8 cellular contexts compared by ENCODE assay signal in genomic region chr1:107480548-107480947, GRCh38.
DNase-seq lines count a peak whose midpoint lies in the region; ATAC-seq and TF ChIP-seq lines count a peak whose summit lies in the region.
"Had no signal": no experiment of that assay in that cellular context is flagged by ENCODE, and none has a peak within 500 bp of the region (broad histone marks: within the 10 kb centered on the region; RNA-seq: fewer than 3 reads in every experiment).

No MANE protein-coding gene starts in this region.

- DNase-seq in choroid plexus epithelial cell (ENCODE audit: low read depth) (peak; percentile 10), LoVo (ENCODE audit: low spot score) (no peak), RPMI8226 (no peak), dermis blood vessel endothelial cell (no peak)
- DNase-seq in stimulated activated naive CD8-positive, alpha-beta T cell treated with anti-CD3 and anti-CD28 coated beads, Interleukin-15, Interleukin-2, amounts not matched to agents 100 U/mL and 50 U/mL, for 24 hours: peak; percentile 9
- DNase-seq: activated gamma-delta T cell had no signal

- peak; percentile 82 for ATAC-seq in GM18873 (IDR thresholded peaks at IDR 0.05; ENCODE audit: low FRiP score, unreplicated experiment)
- peak; percentile 93 for ATAC-seq in HG02943 (IDR thresholded peaks at IDR 0.05; ENCODE audit: low read depth, unreplicated experiment)
- ATAC-seq in stimulated activated naive CD8-positive, alpha-beta T cell treated with anti-CD3 and anti-CD28 coated beads, Interleukin-15, Interleukin-2, amounts not matched to agents 100 U/mL and 50 U/mL, for 24 hours: peak; percentile 36

- TF ChIP-seq CTCF in choroid plexus epithelial cell (conservative IDR thresholded peaks at IDR 0.05; ENCODE audit: low read depth, low read length): no peak

- H3K4me3 ChIP-seq in choroid plexus epithelial cell (ENCODE audit: low read depth, low read length): peak overlapping the region; percentile 2

Comparison
In these comparisons a context has a peak if more than half of its experiments do, and no peak if none do; other contexts are left out.
1. ATAC-seq: peak in every context shown above with its lines; median percentile 93 in HG02943; 82 in GM18873; 36 in stimulated activated naive CD8-positive, alpha-beta T cell treated with anti-CD3 and anti-CD28 coated beads, Interleukin-15, Interleukin-2, amounts not matched to agents 100 U/mL and 50 U/mL, for 24 hours.
2. DNase-seq: peak in choroid plexus epithelial cell (single experiment) and stimulated activated naive CD8-positive, alpha-beta T cell treated with anti-CD3 and anti-CD28 coated beads, Interleukin-15, Interleukin-2, amounts not matched to agents 100 U/mL and 50 U/mL, for 24 hours (single experiment); none in LoVo (single experiment), RPMI8226 (single experiment) and dermis blood vessel endothelial cell (single experiment).